In the genomic region with DNA sequence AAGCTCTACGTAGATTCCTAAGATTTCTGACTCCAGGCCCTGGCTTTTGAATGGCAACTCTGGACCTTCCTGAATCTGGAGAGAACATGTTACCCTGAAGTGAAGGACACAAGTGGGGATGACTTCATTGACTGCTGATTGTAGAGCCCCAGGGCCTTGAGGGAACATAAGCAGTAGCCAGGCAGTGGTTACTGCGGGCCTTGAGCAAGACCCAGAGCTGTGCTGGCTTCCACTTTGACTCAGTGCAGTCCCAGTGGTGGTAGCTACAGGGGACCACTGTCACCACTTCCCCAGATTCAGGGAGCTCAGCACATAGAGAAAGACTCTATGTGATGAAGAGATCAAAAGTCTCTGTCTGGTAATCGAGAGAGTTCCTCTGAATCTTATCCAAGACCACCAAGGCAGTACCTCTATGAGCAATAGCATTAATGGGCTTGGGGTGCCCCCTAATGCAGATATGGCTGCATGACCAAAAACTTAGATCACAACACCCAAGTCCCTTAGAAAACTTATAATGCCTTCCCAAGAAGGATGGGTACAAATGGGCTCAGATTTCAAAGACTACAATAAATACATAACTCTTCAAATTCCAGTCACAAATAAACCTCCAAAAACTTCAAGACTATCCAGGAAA, we compare ENCODE assay signal across 17 cellular contexts.
DNase-seq lines count a peak whose midpoint lies in the region; ATAC-seq and TF ChIP-seq lines count a peak whose summit lies in the region.
"Had no signal": no experiment of that assay in that cellular context is flagged by ENCODE, and none has a peak within 500 bp of the region (broad histone marks: within the 10 kb centered on the region; RNA-seq: fewer than 3 reads in every experiment).

No MANE protein-coding gene starts in this region.

- POLR2A ChIA-PET in A673 (lab: Charles Lee; ENCODE audit: low non-redundant PET): no interaction called here

- H3K36me3 ChIP-seq in A673 (ENCODE audit: insufficient read depth, low read length, poor library complexity, severe bottlenecking): no peaks in the 10 kb centered on the region
- no peaks in the 10 kb centered on the region for H3K36me3 ChIP-seq in SU-DHL-6 (ENCODE audit: low read length)
- no peaks in the 10 kb centered on the region for H3K36me3 ChIP-seq in hepatocyte (replicated peaks; ENCODE audit: insufficient read depth, low read depth)
- no peaks in the 10 kb centered on the region for H3K36me3 ChIP-seq in H7 (replicated peaks; ENCODE audit: control insufficient read depth, insufficient read depth, low read length)
- H3K36me3 ChIP-seq: neutrophil, uterus had no signal

- H3K27ac ChIP-seq in A673 (ENCODE audit: low read depth, low read length, poor library complexity, severe bottlenecking) (no peak overlapping the region), SU-DHL-6 (ENCODE audit: low read depth, low read length) (peak overlapping the region; percentile 52; the same call in 1 of the 2 replicates), hepatocyte (no peak overlapping the region)
- H3K27ac ChIP-seq: neutrophil, uterus had no signal

- H4K20me1 ChIP-seq in SU-DHL-6 (ENCODE audit: low read depth, low read length) (no peaks in the 10 kb centered on the region), hepatocyte (ENCODE audit: insufficient read depth, poor library complexity, severe bottlenecking) (no peaks in the 10 kb centered on the region)

- H3K27me3 ChIP-seq in A673 (replicated peaks; ENCODE audit: insufficient read depth, low read depth, low read length, poor library complexity) (no peaks in the 10 kb centered on the region), SU-DHL-6 (ENCODE audit: low read length) (no peaks in the 10 kb centered on the region), hepatocyte (no peaks in the 10 kb centered on the region), H7 (ENCODE audit: control insufficient read depth, insufficient read depth, low read length) (no peaks in the 10 kb centered on the region)
- H3K27me3 ChIP-seq: neutrophil, uterus had no signal

- H3K4me3 ChIP-seq in A673 (ENCODE audit: low read depth, low read length, poor library complexity, severe bottlenecking): no peak overlapping the region
- no peak overlapping the region for H3K4me3 ChIP-seq in SU-DHL-6 (ENCODE audit: insufficient read depth, low read length, poor library complexity, severe bottlenecking)
- no peak overlapping the region for H3K4me3 ChIP-seq in hepatocyte
- no peak overlapping the region for H3K4me3 ChIP-seq in foreskin fibroblast (ENCODE audit: low read depth in 1 of 2, low read length in 2 of 2)
- H3K4me3 ChIP-seq in H7 (ENCODE audit: insufficient read depth, low read depth, low read length): no peak overlapping the region
- H3K4me3 ChIP-seq: uterus had no signal

- ATAC-seq in GM18498 (IDR thresholded peaks at IDR 0.05; ENCODE audit: unreplicated experiment): peak; percentile 67
- peak; percentile 50 for ATAC-seq in HG03342 (IDR thresholded peaks at IDR 0.05; ENCODE audit: unreplicated experiment)
- ATAC-seq: HCT116; stimulated activated naive CD8-positive, alpha-beta T cell treated with anti-CD3 and anti-CD28 coated beads, Interleukin-15, Interleukin-2, amounts not matched to agents 100 U/mL and 50 U/mL, for 24 hours had no signal

- 85% methylated on average over 3 of the region's 3 CpGs for WGBS in hepatocyte (ENCODE audit: low lambda C conversion rate, missing lambda C conversion rate)

- H3K79me2 ChIP-seq in SU-DHL-6 (ENCODE audit: insufficient read depth, low read length): no peaks in the 10 kb centered on the region
- no peaks in the 10 kb centered on the region for H3K79me2 ChIP-seq in hepatocyte

- H3K9me2 ChIP-seq in SU-DHL-6 (replicated peaks; ENCODE audit: insufficient read depth, low read length) (no peaks in the 10 kb centered on the region), hepatocyte (replicated peaks; ENCODE audit: insufficient read depth) (no peaks in the 10 kb centered on the region)

- H3K9me3 ChIP-seq in A673 (ENCODE audit: low read depth, low read length, poor library complexity, severe bottlenecking) (no peaks in the 10 kb centered on the region), SU-DHL-6 (ENCODE audit: insufficient read depth, low read length) (no peaks in the 10 kb centered on the region), hepatocyte (ENCODE audit: low read depth) (no peaks in the 10 kb centered on the region)
- H3K9me3 ChIP-seq: neutrophil, uterus had no signal

- CTCF ChIA-PET in A673 (lab: Charles Lee): interaction anchor here (1.0 kb wide), 1 partner anchor 240 kb away, joined by 3 read pairs; no protein-coding TSS in a partner anchor

- intact Hi-C loops in A673 (cut with micrococcal nuclease; ENCODE audit: unreplicated experiment): loop anchor here (1.0 to 5.0 kb wide), 4 partner anchors 248 to 1239 kb away; no protein-coding TSS in a partner anchor

- H3F3A ChIP-seq in SU-DHL-6 (ENCODE audit: insufficient read depth): no peaks in the 10 kb centered on the region

- no peaks in the 10 kb centered on the region for H3K4me1 ChIP-seq in A673 (ENCODE audit: insufficient read depth, low read length, poor library complexity, severe bottlenecking)
- H3K4me1 ChIP-seq in hepatocyte (ENCODE audit: insufficient read depth): no peaks in the 10 kb centered on the region
- H3K4me1 ChIP-seq: uterus had no signal

- TF ChIP-seq CTCF in A673 (conservative IDR thresholded peaks at IDR 0.05; ENCODE audit: low read depth, low read length): peak; percentile 50
- peak; percentile 52 for TF ChIP-seq CTCF in SU-DHL-6 (IDR thresholded peaks at IDR 0.05; ENCODE audit: insufficient read depth, low read length, poor library complexity, severe bottlenecking)
- TF ChIP-seq CTCF in hepatocyte (IDR thresholded peaks at IDR 0.05; ENCODE audit: poor library complexity): no peak
- no peak for TF ChIP-seq CTCF in foreskin fibroblast (IDR thresholded peaks at IDR 0.05; ENCODE audit: low read depth, low read length)

- H2AFZ ChIP-seq in SU-DHL-6 (ENCODE audit: low read depth, low read length, severe bottlenecking) (peak overlapping the region; percentile 52), hepatocyte (no peak overlapping the region)

- H3K4me2 ChIP-seq in SU-DHL-6 (ENCODE audit: low read depth, low read length, poor library complexity, severe bottlenecking) (no peak overlapping the region), hepatocyte (no peak overlapping the region)

- no TSS peak for BruUV-seq in A673 (replicated peaks; lab: Mats Ljungman, UMichigan)

- no peak overlapping the region for H3K9ac ChIP-seq in SU-DHL-6 (ENCODE audit: low read length)

- DNase-seq in A673 (ENCODE audit: low spot score) (peak; percentile 47), cerebellar cortex (ENCODE audit: low spot score) (no peak), hepatocyte (ENCODE audit: low spot score) (no peak), foreskin fibroblast (no peak), H7 (no peak)
- DNase-seq: activated B cell treated with CpG ODN at 0.5 μM for 24 hours; activated T-cell treated with anti-CD3 and anti-CD28 coated beads for 4 hours; hypothalamus; mammary epithelial cell; SHP77; stimulated activated naive CD8-positive, alpha-beta T cell treated with anti-CD3 and anti-CD28 coated beads, Interleukin-15, Interleukin-2, amounts not matched to agents 100 U/mL and 50 U/mL, for 24 hours; uterus had no signal

Comparison
In these comparisons a context has a peak if more than half of its experiments do, and no peak if none do; other contexts are left out.
1. CTCF ChIP-seq: peak in A673 (single experiment) and SU-DHL-6 (single experiment); none in hepatocyte (single experiment) and foreskin fibroblast (single experiment).